In the genomic region with DNA sequence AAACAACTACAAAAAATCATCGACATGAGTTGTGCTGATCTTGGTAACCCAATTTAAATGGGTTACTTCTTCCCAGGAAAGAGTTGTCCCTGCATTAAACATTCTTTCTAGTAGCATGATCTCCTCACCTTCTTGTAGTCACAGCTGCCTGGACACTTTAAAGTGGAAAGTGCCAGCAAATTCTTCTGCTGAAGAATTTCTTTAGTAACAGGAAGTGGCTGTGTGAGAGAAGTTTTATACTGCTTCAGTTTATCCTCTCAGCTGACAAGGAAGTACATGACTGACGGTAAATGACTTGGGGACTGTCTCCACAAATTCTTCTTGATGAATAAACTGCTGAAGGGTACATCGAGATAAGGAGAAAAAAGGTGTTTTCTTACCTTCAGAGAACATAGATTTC, we compare ENCODE assay signal across 10 cellular contexts. TPM values are rescaled to one million over a fixed set of nuclear protein-coding genes. Genes with fewer than 3 reads are reported as not detected.
DNase-seq lines count a peak whose midpoint lies in the region; ATAC-seq, FAIRE-seq and TF ChIP-seq lines count a peak whose summit lies in the region.
"Had no signal": no experiment of that assay in that cellular context is flagged by ENCODE, and none has a peak within 500 bp of the region (broad histone marks: within the 10 kb centered on the region; RNA-seq: fewer than 3 reads in every experiment).

No MANE protein-coding gene starts in this region.

- no peak for TF ChIP-seq POLR2A in HCT116 (IDR thresholded peaks at IDR 0.05; ENCODE audit: borderline replicate concordance, extremely low read depth, insufficient read depth, insufficient read length)

- no peak for TF ChIP-seq RAD21 in HCT116 (IDR thresholded peaks at IDR 0.05; ENCODE audit: low read depth)

- CTCF ChIA-PET in HCT116 (lab: Charles Lee): interaction anchor here (1.7 kb wide), 1 partner anchor 10 kb away, joined by 5 read pairs; no protein-coding TSS in a partner anchor
- CTCF ChIA-PET in activated CD4-positive, alpha-beta memory T cell treated with anti-CD3 and anti-CD28 coated beads, Interleukin-2, amount 10 ng/mL, durations not matched to agents 7 days and 5 days (lab: Charles Lee): interaction anchor here (0.9 to 3.0 kb wide), 2 partner anchors 10 to 28 kb away, joined by 3 to 30 read pairs; no protein-coding TSS in a partner anchor

- DNase-seq in ACHN: peak; percentile 1
- DNase-seq in HCT116 (ENCODE audit: low read depth, low spot score): no peak
- DNase-seq in activated CD4-positive, alpha-beta memory T cell treated with anti-CD3 and anti-CD28 coated beads, Interleukin-2, amount 10 ng/mL, durations not matched to agents 7 days and 5 days: no peak
- no peak for DNase-seq in left lung
- DNase-seq in UCSD-AML1 (lab: John Stamatoyannopoulos, UW; ENCODE audit: unreplicated experiment): no peak
- DNase-seq in D721Med (ENCODE audit: insufficient read length, low spot score): no peak
- DNase-seq: naive B cell, testis had no signal

- ATAC-seq in HCT116: no peak
- peak; percentile 85 for ATAC-seq in left lung
- no peak for ATAC-seq in GM19023 (IDR thresholded peaks at IDR 0.05; ENCODE audit: unreplicated experiment)
- no peak for ATAC-seq in GM21367 (IDR thresholded peaks at IDR 0.05; ENCODE audit: unreplicated experiment)

- POLR2A ChIA-PET in HCT116 (lab: Charles Lee): no interaction called here
- POLR2A ChIA-PET in activated CD4-positive, alpha-beta memory T cell treated with anti-CD3 and anti-CD28 coated beads, Interleukin-2, amount 10 ng/mL, durations not matched to agents 7 days and 5 days (lab: Charles Lee): interaction anchor here (0.9 to 1.4 kb wide), 7 partner anchors 10 to 61 kb away, joined by 3 to 5 read pairs (median 3); no protein-coding TSS in a partner anchor

- peak overlapping the region; percentile 84 for H3K27ac Mint-ChIP-seq in activated CD4-positive, alpha-beta memory T cell treated with anti-CD3 and anti-CD28 coated beads, Interleukin-2, amount 10 ng/mL, durations not matched to agents 7 days and 5 days
- H3K27ac Mint-ChIP-seq: naive B cell had no signal

- RAD21 ChIA-PET in HCT116 (lab: Charles Lee; ENCODE audit: low non-redundant PET in 1 of 2, low total read pairs in 2 of 2, uncharacterized antibody in 2 of 2, unreplicated experiment in 2 of 2): no interaction called here

- H3K4me3 Mint-ChIP-seq in activated CD4-positive, alpha-beta memory T cell treated with anti-CD3 and anti-CD28 coated beads, Interleukin-2, amount 10 ng/mL, durations not matched to agents 7 days and 5 days: peak overlapping the region; percentile 70
- H3K4me3 Mint-ChIP-seq: naive B cell had no signal

- H3K9me3 ChIP-seq in HCT116 (ENCODE audit: control insufficient read depth in 1 of 2, insufficient read depth in 1 of 2, low read depth in 1 of 2, low read length in 2 of 2): no peaks in the 10 kb centered on the region
- no peaks in the 10 kb centered on the region for H3K9me3 ChIP-seq in left lung
- H3K9me3 ChIP-seq: testis had no signal

- no peak overlapping the region for H3K27ac ChIP-seq in HCT116 (ENCODE audit: low read depth, low read length)
- peak overlapping the region; percentile 76 to 77 for H3K27ac ChIP-seq in left lung
- H3K27ac ChIP-seq: testis had no signal

- peaks cover 44% of the 10 kb centered on the region for H3K4me1 Mint-ChIP-seq in activated CD4-positive, alpha-beta memory T cell treated with anti-CD3 and anti-CD28 coated beads, Interleukin-2, amount 10 ng/mL, durations not matched to agents 7 days and 5 days
- H3K4me1 Mint-ChIP-seq: naive B cell had no signal

- in situ Hi-C loops in ACHN (cut with HindIII; ENCODE audit: low pct_ligation_motif_present, low pct_unique_long_range_greater_than_20kb, low sequenced_read_pairs): no loop called here

- intact Hi-C loops in HCT116 (cut with micrococcal nuclease) (no loop called here), left lung (cut with DNase I) (no loop called here)

- BruUV-seq in HCT116 (replicated peaks; lab: Mats Ljungman, UMichigan): no TSS peak

- H3K36me3 Mint-ChIP-seq in activated CD4-positive, alpha-beta memory T cell treated with anti-CD3 and anti-CD28 coated beads, Interleukin-2, amount 10 ng/mL, durations not matched to agents 7 days and 5 days (ENCODE audit: low read depth): peaks cover 31% of the 10 kb centered on the region
- H3K36me3 Mint-ChIP-seq: naive B cell had no signal

- TF ChIP-seq CTCF in HCT116 (IDR thresholded peaks at IDR 0.05 in 2 of 3, conservative IDR thresholded peaks at IDR 0.05 in 1 of 3; ENCODE audit: borderline replicate concordance in 1 of 3, insufficient read depth in 1 of 3, low read depth in 2 of 3, low read length in 2 of 3) (no peak), left lung (IDR thresholded peaks at IDR 0.05) (no peak), D721Med (IDR thresholded peaks at IDR 0.05; ENCODE audit: insufficient read depth, missing control alignments) (no peak)

- no peaks in the 10 kb centered on the region for H3K79me2 ChIP-seq in HCT116 (ENCODE audit: insufficient read depth, low read length)

- H3K4me2 ChIP-seq in HCT116 (ENCODE audit: low read length): no peak overlapping the region

- H3K36me3 ChIP-seq in HCT116 (ENCODE audit: control insufficient read depth in 1 of 2, insufficient read depth in 2 of 2, low read length in 2 of 2) (no peaks in the 10 kb centered on the region), left lung (no peaks in the 10 kb centered on the region)

- H3K4me1 ChIP-seq in HCT116 (ENCODE audit: control insufficient read depth in 1 of 2, insufficient read depth in 2 of 2, low read length in 2 of 2): no peaks in the 10 kb centered on the region
- peaks cover 0 to 29% of the 10 kb centered on the region in 2 donors for H3K4me1 ChIP-seq in left lung
- H3K4me1 ChIP-seq: testis had no signal

- H4K20me1 ChIP-seq in HCT116 (ENCODE audit: insufficient read depth): no peaks in the 10 kb centered on the region

- FAIRE-seq in D721Med (lab: Jason Lieb, UNC): no peak

- H3K9ac ChIP-seq in HCT116 (ENCODE audit: low read length): no peak overlapping the region

- H3K9me2 ChIP-seq in HCT116 (ENCODE audit: insufficient read depth): no peaks in the 10 kb centered on the region

- peaks cover 4% of the 10 kb centered on the region for H3K9me3 Mint-ChIP-seq in activated CD4-positive, alpha-beta memory T cell treated with anti-CD3 and anti-CD28 coated beads, Interleukin-2, amount 10 ng/mL, durations not matched to agents 7 days and 5 days

- no peak overlapping the region for H3K4me3 ChIP-seq in HCT116 (replicated peaks in 1 of 2; ENCODE audit: low read depth in 1 of 2, low read length in 2 of 2)
- peak overlapping the region in 1 of 2 donors; percentile 13 for H3K4me3 ChIP-seq in left lung
- H3K4me3 ChIP-seq: testis had no signal

- H3K27me3 Mint-ChIP-seq in activated CD4-positive, alpha-beta memory T cell treated with anti-CD3 and anti-CD28 coated beads, Interleukin-2, amount 10 ng/mL, durations not matched to agents 7 days and 5 days: no peaks in the 10 kb centered on the region

- H3K27me3 ChIP-seq in HCT116 (ENCODE audit: insufficient read depth, low read length): no peaks in the 10 kb centered on the region
- H3K27me3 ChIP-seq in left lung: no peaks in the 10 kb centered on the region
- H3K27me3 ChIP-seq: testis had no signal

- no peak overlapping the region for H2AFZ ChIP-seq in HCT116 (ENCODE audit: low read depth, low read length, poor library complexity, severe bottlenecking)

TF ChIP-seq in HCT116, 20 proteins besides CTCF, POLR2A, EP300 and RAD21:
- TF ChIP-seq ZFX (IDR thresholded peaks at IDR 0.05) (no peak), ELF1 (IDR thresholded peaks at IDR 0.05; ENCODE audit: borderline replicate concordance, low read depth) (0 out of 2 replicates have a peak, but pooled peaks have one; percentile 4)
- TF ChIP-seq, protein P1, sequence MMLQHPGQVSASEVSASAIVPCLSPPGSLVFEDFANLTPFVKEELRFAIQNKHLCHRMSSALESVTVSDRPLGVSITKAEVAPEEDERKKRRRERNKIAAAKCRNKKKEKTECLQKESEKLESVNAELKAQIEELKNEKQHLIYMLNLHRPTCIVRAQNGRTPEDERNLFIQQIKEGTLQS (IDR thresholded peaks at IDR 0.05): no peak
TF ChIP-seq in HCT116: peak in this region for 1.

RNA-seq across cellular contexts. Expression of a gene that starts 18.2 kb away (rescaled TPM):
- total RNA-seq in HCT116 (2021; ENCODE audit: unreplicated experiment) (not detected), left lung (1 to 10 TPM in 1 of 2 donors, under 1 TPM in 1; 0.99 to 8.8 TPM)
- polyA plus RNA-seq in HCT116 (2012): not detected in 2 replicates
- 1 to 10 TPM; 1.2 to 1.6 TPM for total RNA-seq in activated CD4-positive, alpha-beta memory T cell treated with anti-CD3 and anti-CD28 coated beads, Interleukin-2, amount 10 ng/mL, durations not matched to agents 7 days and 5 days
